In genomic region chr6:160254467-160255312, GRCh38 we compare ENCODE assay signal across 1 cellular context.
TF ChIP-seq lines count a peak whose summit lies in the region.

No MANE protein-coding gene starts in this region.

TF ChIP-seq in HCT116, 20 proteins besides CTCF, POLR2A, EP300 and RAD21 (continued from another document):
- no peak for TF ChIP-seq REST (IDR thresholded peaks at IDR 0.05; ENCODE audit: low read depth)
- TF ChIP-seq EZH2phosphoT487 (IDR thresholded peaks at IDR 0.05; ENCODE audit: borderline replicate concordance), result no peak
